ENCODE assay signal across 11 cellular contexts in the genomic region with DNA sequence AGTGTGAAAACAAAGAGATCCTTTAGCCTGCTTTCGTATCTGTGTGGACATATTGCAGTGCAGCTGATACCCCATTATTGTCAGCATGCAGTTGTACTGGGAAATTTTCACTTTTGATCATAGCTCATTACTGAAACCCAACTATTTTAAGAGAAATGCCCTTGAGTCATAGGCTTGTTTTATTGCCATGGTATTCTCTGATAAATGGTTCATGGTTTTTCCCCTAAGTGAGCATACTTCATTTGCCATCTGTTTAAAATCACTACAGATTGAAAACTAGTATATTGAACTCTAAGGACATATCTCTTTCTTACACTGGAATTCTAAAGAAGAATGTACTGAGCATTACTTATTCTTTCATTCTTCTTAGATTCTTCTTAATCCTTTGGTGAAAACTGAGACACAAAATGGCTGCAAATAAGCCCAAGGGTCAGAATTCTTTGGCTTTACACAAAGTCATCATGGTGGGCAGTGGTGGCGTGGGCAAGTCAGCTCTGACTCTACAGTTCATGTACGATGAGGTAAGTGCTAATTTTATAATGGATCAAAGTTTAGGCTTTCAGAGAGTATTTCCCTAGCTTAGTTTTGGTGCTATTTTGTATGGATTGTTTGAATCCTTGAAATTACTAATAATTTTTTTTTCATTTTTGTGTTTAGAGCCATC.
DNase-seq lines count a peak whose midpoint lies in the region; ATAC-seq, FAIRE-seq and TF ChIP-seq lines count a peak whose summit lies in the region.
"Had no signal": no experiment of that assay in that cellular context is flagged by ENCODE, and none has a peak within 500 bp of the region (broad histone marks: within the 10 kb centered on the region; RNA-seq: fewer than 3 reads in every experiment).

No MANE protein-coding gene starts in this region.

- H3K27me3 ChIP-seq in CD8-positive, alpha-beta T cell (ENCODE audit: insufficient read depth, low read length): no peaks in the 10 kb centered on the region

- no peaks in the 10 kb centered on the region for H3K9me3 Mint-ChIP-seq in CD8-positive, alpha-beta T cell
- H3K9me3 Mint-ChIP-seq in stimulated activated memory B cell treated with anti-CD40 and anti-IgM and Interleukin-4, amounts not matched to agents 10 μg/mL and 1 μg/mL and 100 μg/mL, for 72 hours: no peaks in the 10 kb centered on the region

- H3K36me3 Mint-ChIP-seq in CD8-positive, alpha-beta T cell: peaks cover 36% of the 10 kb centered on the region
- peaks cover 53% of the 10 kb centered on the region for H3K36me3 Mint-ChIP-seq in stimulated activated memory B cell treated with anti-CD40 and anti-IgM and Interleukin-4, amounts not matched to agents 10 μg/mL and 1 μg/mL and 100 μg/mL, for 72 hours

- H3K4me1 Mint-ChIP-seq in CD8-positive, alpha-beta T cell (ENCODE audit: low read depth): peaks cover 34% of the 10 kb centered on the region
- peaks cover 20% of the 10 kb centered on the region for H3K4me1 Mint-ChIP-seq in stimulated activated memory B cell treated with anti-CD40 and anti-IgM and Interleukin-4, amounts not matched to agents 10 μg/mL and 1 μg/mL and 100 μg/mL, for 72 hours

- no peaks in the 10 kb centered on the region for H3K36me3 ChIP-seq in CD8-positive, alpha-beta T cell (ENCODE audit: insufficient read depth, low read length)

- no peak for TF ChIP-seq CTCF in CD8-positive, alpha-beta T cell (IDR thresholded peaks at IDR 0.05)
- TF ChIP-seq CTCF in astrocyte of the spinal cord (IDR thresholded peaks at IDR 0.05; ENCODE audit: low read depth, low read length): no peak

- POLR2A ChIA-PET in CD8-positive, alpha-beta T cell (lab: Charles Lee): interaction anchor here (0.6 to 1.2 kb wide), 2 partner anchors 13 to 16 kb away, joined by 3 to 4 read pairs; no protein-coding TSS in a partner anchor

- peak overlapping the region; percentile 50 for H3K27ac Mint-ChIP-seq in CD8-positive, alpha-beta T cell
- no peak overlapping the region for H3K27ac Mint-ChIP-seq in stimulated activated memory B cell treated with anti-CD40 and anti-IgM and Interleukin-4, amounts not matched to agents 10 μg/mL and 1 μg/mL and 100 μg/mL, for 72 hours

- intact Hi-C loops in CD8-positive, alpha-beta T cell (cut with DNase I, micrococcal nuclease): loop anchor here in 1 of 2 experiments (5.0 kb wide), 1 partner anchor 104 kb away; no protein-coding TSS in a partner anchor
- intact Hi-C loops in left colon (cut with DNase I, micrococcal nuclease): no loop called here

- CTCF ChIA-PET in CD8-positive, alpha-beta T cell (lab: Charles Lee): interaction anchor here (1.9 kb wide), 1 partner anchor 106 kb away, joined by 5 read pairs; no protein-coding TSS in a partner anchor

- no peak overlapping the region for H3K4me3 ChIP-seq in CD8-positive, alpha-beta T cell (ENCODE audit: low read depth, low read length)
- no peak overlapping the region for H3K4me3 ChIP-seq in astrocyte of the spinal cord (ENCODE audit: low read depth, low read length)
- H3K4me3 ChIP-seq: coronary artery had no signal

- no peak overlapping the region for H3K27ac ChIP-seq in CD8-positive, alpha-beta T cell (ENCODE audit: low read depth, low read length)
- H3K27ac ChIP-seq: coronary artery had no signal

- in situ Hi-C loops in astrocyte of the spinal cord (cut with HindIII; ENCODE audit: low sequenced_read_pairs): no loop called here

- no peaks in the 10 kb centered on the region for H3K9me3 ChIP-seq in CD8-positive, alpha-beta T cell (ENCODE audit: low read length)

- no peak for ATAC-seq in CD8-positive, alpha-beta T cell
- ATAC-seq in HG03039 (IDR thresholded peaks at IDR 0.05; ENCODE audit: unreplicated experiment) (peak; percentile 65), left colon (no peak), HG03025 (IDR thresholded peaks at IDR 0.05; ENCODE audit: low FRiP score, unreplicated experiment) (no peak)
- no peak for ATAC-seq in stimulated activated memory B cell treated with anti-CD40 and anti-IgM and Interleukin-4, amounts not matched to agents 10 μg/mL and 1 μg/mL and 100 μg/mL, for 72 hours

- H3K27me3 Mint-ChIP-seq in CD8-positive, alpha-beta T cell (ENCODE audit: low read depth): no peaks in the 10 kb centered on the region
- H3K27me3 Mint-ChIP-seq in stimulated activated memory B cell treated with anti-CD40 and anti-IgM and Interleukin-4, amounts not matched to agents 10 μg/mL and 1 μg/mL and 100 μg/mL, for 72 hours: no peaks in the 10 kb centered on the region

- no peak for DNase-seq in CD8-positive, alpha-beta T cell
- DNase-seq in GM19239 (ENCODE audit: insufficient read length, low spot score) (no peak), astrocyte of the spinal cord (ENCODE audit: low read depth, low spot score) (peak; percentile 36), left colon (no peak), Kasumi-1 (lab: John Stamatoyannopoulos, UW) (no peak)
- DNase-seq: activated CD4-positive, CD25-positive, alpha-beta regulatory T cell treated with anti-CD3 and anti-CD28 coated beads, Interleukin-2, amount 50 U/mL, for 72 hours; KG1 had no signal

- H3K4me1 ChIP-seq in CD8-positive, alpha-beta T cell (ENCODE audit: insufficient read depth, low read length): peaks cover 6% of the 10 kb centered on the region

- peak; percentile 39 for FAIRE-seq in GM19239 (lab: Jason Lieb, UNC)

- no peak overlapping the region for H3K4me3 Mint-ChIP-seq in CD8-positive, alpha-beta T cell
- H3K4me3 Mint-ChIP-seq in stimulated activated memory B cell treated with anti-CD40 and anti-IgM and Interleukin-4, amounts not matched to agents 10 μg/mL and 1 μg/mL and 100 μg/mL, for 72 hours: no peak overlapping the region
